8 cellular contexts compared by ENCODE assay signal in the genomic region with DNA sequence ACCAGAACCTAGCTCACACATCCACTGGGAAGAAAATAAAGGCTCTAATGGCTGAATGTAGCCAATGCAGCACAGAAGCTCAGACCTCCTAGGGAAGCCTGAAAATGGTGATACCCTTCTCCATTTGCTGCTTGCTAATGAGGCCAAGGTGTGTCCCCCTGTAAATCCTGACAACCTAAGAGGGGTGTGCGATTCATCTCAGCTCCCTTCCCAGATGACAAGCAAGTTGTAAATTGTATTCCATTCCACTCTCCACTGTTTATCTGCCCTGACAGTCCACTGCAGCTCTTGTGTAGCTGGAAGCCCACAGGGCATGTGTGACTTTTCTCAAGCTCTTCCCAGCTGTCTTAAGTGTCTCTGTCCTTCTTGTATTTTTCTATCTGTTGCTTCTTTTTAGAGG.
"Had no signal": no experiment of that assay in that cellular context is flagged by ENCODE, and none has a peak within 500 bp of the region (broad histone marks: within the 10 kb centered on the region; RNA-seq: fewer than 3 reads in every experiment).

No MANE protein-coding gene starts in this region.

- H3K4me3 ChIP-seq: K562 had no signal

- FAIRE-seq: H54, HepG2, K562 had no signal

- H3K27ac Mint-ChIP-seq: H9 had no signal

- ATAC-seq: HepG2, K562 had no signal

- DNase-seq: GOT3, H9, HCEC 1CT, KG1 had no signal

- H3K9me3 Mint-ChIP-seq: H9 had no signal

- H3K4me3 Mint-ChIP-seq: H9 had no signal

- H3K27ac ChIP-seq: HL-60 had no signal
